In genomic region chr2:190896477-190896876, GRCh38 we compare ENCODE assay signal across 16 cellular contexts. TPM values are rescaled to one million over a fixed set of nuclear protein-coding genes. Genes with fewer than 3 reads are reported as not detected.
DNase-seq lines count a peak whose midpoint lies in the region; ATAC-seq and TF ChIP-seq lines count a peak whose summit lies in the region.
"Had no signal": no experiment of that assay in that cellular context is flagged by ENCODE, and none has a peak within 500 bp of the region (broad histone marks: within the 10 kb centered on the region; RNA-seq: fewer than 3 reads in every experiment).

No MANE protein-coding gene starts in this region.

- H3K4me1 Mint-ChIP-seq in CD8-positive, alpha-beta memory T cell, result peaks cover 36 to 52% (median 50%) of the 10 kb centered on the region in 3 donors
- peaks cover 12 to 37% (median 35%) of the 10 kb centered on the region in 7 donors for H3K4me1 Mint-ChIP-seq in naive thymus-derived CD4-positive, alpha-beta T cell
- H3K4me1 Mint-ChIP-seq in T-cell, result peaks cover 33 to 38% (median 38%) of the 10 kb centered on the region in 3 donors

- H3K36me3 Mint-ChIP-seq in CD8-positive, alpha-beta memory T cell, result peaks cover 0 to 60% (median 2%) of the 10 kb centered on the region in 3 donors
- peaks cover 5 to 25% (median 10%) of the 10 kb centered on the region in 5 donors for H3K36me3 Mint-ChIP-seq in naive thymus-derived CD4-positive, alpha-beta T cell
- peaks cover 30% of the 10 kb centered on the region for H3K36me3 Mint-ChIP-seq in T-cell

- WGBS in body of pancreas, 2 donors, result 29 to 41% methylated on average over 4 of the region's 4 CpGs

- H3K79me2 ChIP-seq in KMS-11 (ENCODE audit: insufficient read depth, low read depth), result peaks cover 38% of the 10 kb centered on the region

- H3K9me3 ChIP-seq in CD8-positive, alpha-beta memory T cell (ENCODE audit: low read length), result no peaks in the 10 kb centered on the region
- H3K9me3 ChIP-seq in body of pancreas, result no peaks in the 10 kb centered on the region
- no peaks in the 10 kb centered on the region for H3K9me3 ChIP-seq in naive thymus-derived CD4-positive, alpha-beta T cell (ENCODE audit: control insufficient read depth in 2 of 3, low read length in 3 of 3)
- H3K9me3 ChIP-seq: BLaER1, suprapubic skin had no signal

- H3K9ac ChIP-seq in KMS-11, result no peak overlapping the region
- H3K9ac ChIP-seq: BLaER1 had no signal

- TF ChIP-seq CTCF in KMS-11 (conservative IDR thresholded peaks at IDR 0.05; ENCODE audit: low read depth, low read length), result no peak
- no peak for TF ChIP-seq CTCF in body of pancreas (IDR thresholded peaks at IDR 0.05)

- H4K20me1 ChIP-seq in KMS-11 (ENCODE audit: insufficient read depth), result peaks cover 12% of the 10 kb centered on the region

- no peak overlapping the region for H3K4me3 Mint-ChIP-seq in CD8-positive, alpha-beta memory T cell
- H3K4me3 Mint-ChIP-seq in naive thymus-derived CD4-positive, alpha-beta T cell, result no peak overlapping the region
- no peak overlapping the region for H3K4me3 Mint-ChIP-seq in T-cell
- H3K4me3 Mint-ChIP-seq: T-helper 1 cell treated with Interleukin-12 subunit alpha and Interleukin-12 subunit beta and Interleukin-4 antibody, amounts not matched to agents 30 μg/mL and 1 μg/mL, for 36 hours had no signal

- no peaks in the 10 kb centered on the region for H3K27me3 Mint-ChIP-seq in CD8-positive, alpha-beta memory T cell
- H3K27me3 Mint-ChIP-seq in naive thymus-derived CD4-positive, alpha-beta T cell, result no peaks in the 10 kb centered on the region
- no peaks in the 10 kb centered on the region for H3K27me3 Mint-ChIP-seq in T-cell

- CTCF ChIA-PET in CD8-positive, alpha-beta memory T cell (lab: Charles Lee), result no interaction called here
- CTCF ChIA-PET in naive thymus-derived CD4-positive, alpha-beta T cell (lab: Charles Lee), result no interaction called here
- CTCF ChIA-PET in T-cell (lab: Charles Lee), result no interaction called here

- intact Hi-C loops in body of pancreas (cut with DNase I), result no loop called here
- intact Hi-C loops in naive thymus-derived CD4-positive, alpha-beta T cell (cut with micrococcal nuclease), result loop anchor here in 1 of 2 donors (1.0 kb wide), 1 partner anchor 8 kb away; no protein-coding TSS in a partner anchor

- POLR2A ChIA-PET in CD8-positive, alpha-beta memory T cell (lab: Charles Lee), result no interaction called here
- POLR2A ChIA-PET in naive thymus-derived CD4-positive, alpha-beta T cell (lab: Charles Lee), result interaction anchor here (0.6 kb wide), 1 partner anchor 17 kb away, joined by 3 read pairs; no protein-coding TSS in a partner anchor
- POLR2A ChIA-PET in T-cell (lab: Charles Lee), result interaction anchor here in 1 of 2 donors (0.5 kb wide), 1 partner anchor 232 kb away, joined by 5 read pairs; no protein-coding TSS in a partner anchor

- no peak overlapping the region for H3K4me3 ChIP-seq in CD8-positive, alpha-beta memory T cell (ENCODE audit: low read length)
- H3K4me3 ChIP-seq in KMS-11 (IDR thresholded peaks at IDR 0.05; ENCODE audit: insufficient read depth, low read depth, low read length) (no peak overlapping the region), body of pancreas (no peak overlapping the region)
- no peak overlapping the region for H3K4me3 ChIP-seq in naive thymus-derived CD4-positive, alpha-beta T cell (ENCODE audit: low read length)
- H3K4me3 ChIP-seq: BLaER1, suprapubic skin had no signal

- no peaks in the 10 kb centered on the region for H3K27me3 ChIP-seq in CD8-positive, alpha-beta memory T cell (ENCODE audit: insufficient read depth, low read length, poor library complexity, severe bottlenecking)
- H3K27me3 ChIP-seq in KMS-11 (ENCODE audit: insufficient read depth, low read depth) (no peaks in the 10 kb centered on the region), body of pancreas (no peaks in the 10 kb centered on the region)
- no peaks in the 10 kb centered on the region for H3K27me3 ChIP-seq in naive thymus-derived CD4-positive, alpha-beta T cell (ENCODE audit: control insufficient read depth in 2 of 2, insufficient read depth in 2 of 2, low read length in 2 of 2)
- H3K27me3 ChIP-seq: BLaER1, suprapubic skin had no signal

- DNase-seq in CD8-positive, alpha-beta memory T cell, result no peak
- peak in 2 of 4 donors; percentile 29 to 33 for DNase-seq in body of pancreas
- DNase-seq in naive thymus-derived CD4-positive, alpha-beta T cell, result no peak
- no peak for DNase-seq in NOMO-1 (lab: John Stamatoyannopoulos, UW; ENCODE audit: unreplicated experiment in 2 of 2)
- DNase-seq in activated CD4-positive, CD25-positive, alpha-beta regulatory T cell (lab: John Stamatoyannopoulos, UW), result no peak
- DNase-seq in T-cell, result no peak
- no peak for DNase-seq in middle frontal gyrus (ENCODE audit: extremely low spot score, low spot score)
- DNase-seq: caudate nucleus, NCI-H2029, NCI-H69, posterior cingulate gyrus, RPMI8226 had no signal

- H3K27ac Mint-ChIP-seq in CD8-positive, alpha-beta memory T cell, result peak overlapping the region in 4 of 8 donors; percentile 17 to 46 (median 35)
- H3K27ac Mint-ChIP-seq in naive thymus-derived CD4-positive, alpha-beta T cell, result peak overlapping the region in 6 of 9 donors; percentile 13 to 59 (median 38)
- peak overlapping the region in 1 of 2 donors; percentile 12 for H3K27ac Mint-ChIP-seq in T-cell
- H3K27ac Mint-ChIP-seq: T-helper 1 cell treated with Interleukin-12 subunit alpha and Interleukin-12 subunit beta and Interleukin-4 antibody, amounts not matched to agents 30 μg/mL and 1 μg/mL, for 36 hours had no signal

- peaks cover 5% of the 10 kb centered on the region for H3K4me1 ChIP-seq in CD8-positive, alpha-beta memory T cell (ENCODE audit: insufficient read depth, low read length)
- H3K4me1 ChIP-seq in KMS-11 (ENCODE audit: low read depth, poor library complexity, severe bottlenecking), result peaks cover 46% of the 10 kb centered on the region
- peaks cover 50% of the 10 kb centered on the region for H3K4me1 ChIP-seq in body of pancreas
- peaks cover 0 to 15% of the 10 kb centered on the region in 2 donors for H3K4me1 ChIP-seq in naive thymus-derived CD4-positive, alpha-beta T cell (ENCODE audit: control insufficient read depth in 2 of 2, insufficient read depth in 2 of 2, low read length in 2 of 2)

- ATAC-seq in body of pancreas, result peak; percentile 86
- no peak for ATAC-seq in naive thymus-derived CD4-positive, alpha-beta T cell
- ATAC-seq in T-cell (replicated peaks in 1 of 4), result no peak

- peaks cover 11% of the 10 kb centered on the region for H3K36me3 ChIP-seq in CD8-positive, alpha-beta memory T cell (ENCODE audit: insufficient read depth, low read length)
- H3K36me3 ChIP-seq in KMS-11 (ENCODE audit: insufficient read depth), result peaks cover 20% of the 10 kb centered on the region; the same call in 1 of the 2 replicates
- H3K36me3 ChIP-seq in body of pancreas (replicated peaks in 1 of 2; ENCODE audit: insufficient read depth in 1 of 2, low read depth in 2 of 2), result peaks cover 2% of the 10 kb centered on the region in 2 donors
- H3K36me3 ChIP-seq in naive thymus-derived CD4-positive, alpha-beta T cell (ENCODE audit: control insufficient read depth in 2 of 3, insufficient read depth in 3 of 3, low read length in 3 of 3), result peaks cover 4 to 32% (median 15%) of the 10 kb centered on the region in 3 experiments

- H2AFZ ChIP-seq in KMS-11 (ENCODE audit: low read depth), result no peak overlapping the region

- H3K4me2 ChIP-seq in KMS-11, result peak overlapping the region; percentile 6
- H3K4me2 ChIP-seq: BLaER1 had no signal

- H3K27ac ChIP-seq in CD8-positive, alpha-beta memory T cell (ENCODE audit: low read depth, low read length), result peak overlapping the region; percentile 18
- H3K27ac ChIP-seq in KMS-11 (peak overlapping the region; percentile 11; the same call in 1 of the 2 replicates), body of pancreas (peak overlapping the region in 3 of 4 donors; percentile 13 to 29 (median 26))
- H3K27ac ChIP-seq in naive thymus-derived CD4-positive, alpha-beta T cell (ENCODE audit: low read depth, low read length), result no peak overlapping the region
- H3K27ac ChIP-seq: BLaER1, suprapubic skin had no signal

- H3K9me3 Mint-ChIP-seq in CD8-positive, alpha-beta memory T cell, result no peaks in the 10 kb centered on the region
- no peaks in the 10 kb centered on the region for H3K9me3 Mint-ChIP-seq in naive thymus-derived CD4-positive, alpha-beta T cell
- no peaks in the 10 kb centered on the region for H3K9me3 Mint-ChIP-seq in T-cell
- H3K9me3 Mint-ChIP-seq: T-helper 1 cell treated with Interleukin-12 subunit alpha and Interleukin-12 subunit beta and Interleukin-4 antibody, amounts not matched to agents 30 μg/mL and 1 μg/mL, for 36 hours had no signal

- no peak for TF ChIP-seq POLR2A in body of pancreas (IDR thresholded peaks at IDR 0.05)

RNA-seq across cellular contexts. Expression of gene GLS, which starts 15.9 kb away (rescaled TPM):
- 100 to 1,000 TPM; 209 to 222 TPM for total RNA-seq in CD8-positive, alpha-beta memory T cell
- 50.9 TPM for polyA plus RNA-seq in CD8-positive, alpha-beta memory T cell
- total RNA-seq in body of pancreas, result 100 to 1,000 TPM in 1 of 2 donors, 10 to 100 TPM in 1; 86.0 to 102 TPM
- total RNA-seq in naive thymus-derived CD4-positive, alpha-beta T cell, result 100 to 1,000 TPM; 167 to 234 (median 202) TPM
- polyA plus RNA-seq in naive thymus-derived CD4-positive, alpha-beta T cell, result 10 to 100 TPM; 34.6 to 47.9 TPM
- total RNA-seq in T-cell, result 100 to 1,000 TPM; 192 to 233 (median 209) TPM
